In the genomic region with DNA sequence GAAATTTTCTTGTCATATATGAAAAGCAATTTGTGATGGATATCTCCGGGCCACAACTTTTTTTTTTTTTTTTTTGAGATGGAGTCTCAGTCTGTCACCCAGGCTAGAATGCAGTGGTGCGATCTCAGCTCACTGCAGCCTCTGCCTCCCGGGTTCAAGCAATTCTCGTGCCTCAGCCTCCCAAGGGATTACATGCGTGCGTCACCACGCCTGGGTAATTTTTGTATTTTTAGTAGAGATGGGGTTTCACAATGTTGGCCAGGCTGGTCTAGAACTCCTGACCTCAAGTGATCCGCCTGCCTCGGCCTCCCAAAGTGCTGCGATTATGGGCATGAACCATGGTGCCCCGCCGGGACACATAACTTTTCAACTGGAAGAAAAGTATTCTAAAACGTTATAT, we compare ENCODE assay signal across 1 cellular context.
TF ChIP-seq lines count a peak whose summit lies in the region.

No MANE protein-coding gene starts in this region.

TF ChIP-seq in GM12878, 131 proteins besides CTCF, POLR2A, EP300 and RAD21:
- TF ChIP-seq MEF2B (IDR thresholded peaks at IDR 0.05; ENCODE audit: partially characterized antibody, poor library complexity, severe bottlenecking), result peak; percentile 23
